Comparison of ENCODE assay signal across 12 cellular contexts in genomic region chr14:24234095-24235020, GRCh38. TPM values are rescaled to one million over a fixed set of nuclear protein-coding genes. Genes with fewer than 3 reads are reported as not detected.
A peak's percentile ranks its signal among the peaks of the same experiment; 100 is the strongest.
DNase-seq lines count a peak whose midpoint lies in the region; ATAC-seq and TF ChIP-seq lines count a peak whose summit lies in the region.
"Had no signal": no experiment of that assay in that cellular context is flagged by ENCODE, and none has a peak within 500 bp of the region (broad histone marks: within the 10 kb centered on the region; RNA-seq: fewer than 3 reads in every experiment).

No MANE protein-coding gene starts in this region.

- peak overlapping the region; percentile 6 for H3K27ac ChIP-seq in upper lobe of right lung

- no peaks in the 10 kb centered on the region for H3K9me3 ChIP-seq in upper lobe of right lung
- H3K9me3 ChIP-seq: body of pancreas had no signal

- intact Hi-C loops in upper lobe of right lung (cut with DNase I): no loop called here

- peaks cover 43% of the 10 kb centered on the region for H3K36me3 ChIP-seq in upper lobe of right lung

- no peaks in the 10 kb centered on the region for H3K27me3 Mint-ChIP-seq in activated naive CD4-positive, alpha-beta T cell treated with anti-CD3 and anti-CD28 coated beads, Interleukin-2, amount 50 U/mL, for 24 hours
- no peaks in the 10 kb centered on the region for H3K27me3 Mint-ChIP-seq in activated CD8-positive, alpha-beta T cell treated with anti-CD3 and anti-CD28 coated beads, Interleukin-2, amount 10 ng/mL, durations not matched to agents 7 days and 5 days (ENCODE audit: low read depth)
- H3K27me3 Mint-ChIP-seq in memory B cell: no peaks in the 10 kb centered on the region

- no peak for TF ChIP-seq CTCF in upper lobe of right lung (IDR thresholded peaks at IDR 0.05)

- H3K27ac Mint-ChIP-seq in activated naive CD4-positive, alpha-beta T cell treated with anti-CD3 and anti-CD28 coated beads, Interleukin-2, amount 50 U/mL, for 24 hours: peak overlapping the region; percentile 68
- H3K27ac Mint-ChIP-seq in activated CD8-positive, alpha-beta T cell treated with anti-CD3 and anti-CD28 coated beads, Interleukin-2, amount 10 ng/mL, durations not matched to agents 7 days and 5 days: peak overlapping the region; percentile 32
- peak overlapping the region; percentile 50 for H3K27ac Mint-ChIP-seq in memory B cell

- peak overlapping the region; percentile 97 for H3K4me3 Mint-ChIP-seq in activated naive CD4-positive, alpha-beta T cell treated with anti-CD3 and anti-CD28 coated beads, Interleukin-2, amount 50 U/mL, for 24 hours
- peak overlapping the region; percentile 89 for H3K4me3 Mint-ChIP-seq in activated CD8-positive, alpha-beta T cell treated with anti-CD3 and anti-CD28 coated beads, Interleukin-2, amount 10 ng/mL, durations not matched to agents 7 days and 5 days
- peak overlapping the region; percentile 9 for H3K4me3 Mint-ChIP-seq in memory B cell

- POLR2A ChIA-PET in activated CD8-positive, alpha-beta T cell treated with anti-CD3 and anti-CD28 coated beads, Interleukin-2, amount 10 ng/mL, durations not matched to agents 7 days and 5 days (lab: Charles Lee): interaction anchor here (0.8 to 2.8 kb wide), 6 partner anchors 8 to 87 kb away, joined by 3 to 23 read pairs (median 4); partner anchors contain the start of genes IRF9, LTB4R2, MDP1 and TINF2

- peaks cover 13% of the 10 kb centered on the region for H3K36me3 Mint-ChIP-seq in activated naive CD4-positive, alpha-beta T cell treated with anti-CD3 and anti-CD28 coated beads, Interleukin-2, amount 50 U/mL, for 24 hours
- H3K36me3 Mint-ChIP-seq in activated CD8-positive, alpha-beta T cell treated with anti-CD3 and anti-CD28 coated beads, Interleukin-2, amount 10 ng/mL, durations not matched to agents 7 days and 5 days (ENCODE audit: low read depth): peaks cover 57% of the 10 kb centered on the region
- peaks cover 32% of the 10 kb centered on the region for H3K36me3 Mint-ChIP-seq in memory B cell

- H3K4me1 Mint-ChIP-seq in activated naive CD4-positive, alpha-beta T cell treated with anti-CD3 and anti-CD28 coated beads, Interleukin-2, amount 50 U/mL, for 24 hours: peaks cover 70% of the 10 kb centered on the region
- H3K4me1 Mint-ChIP-seq in activated CD8-positive, alpha-beta T cell treated with anti-CD3 and anti-CD28 coated beads, Interleukin-2, amount 10 ng/mL, durations not matched to agents 7 days and 5 days (ENCODE audit: low read depth): peaks cover 55% of the 10 kb centered on the region
- H3K4me1 Mint-ChIP-seq in memory B cell: peaks cover 33% of the 10 kb centered on the region

- no peaks in the 10 kb centered on the region for H3K9me3 Mint-ChIP-seq in activated naive CD4-positive, alpha-beta T cell treated with anti-CD3 and anti-CD28 coated beads, Interleukin-2, amount 50 U/mL, for 24 hours
- H3K9me3 Mint-ChIP-seq in activated CD8-positive, alpha-beta T cell treated with anti-CD3 and anti-CD28 coated beads, Interleukin-2, amount 10 ng/mL, durations not matched to agents 7 days and 5 days (ENCODE audit: insufficient read depth): no peaks in the 10 kb centered on the region
- H3K9me3 Mint-ChIP-seq in memory B cell: no peaks in the 10 kb centered on the region

- no peak for ATAC-seq in activated CD8-positive, alpha-beta T cell treated with anti-CD3 and anti-CD28 coated beads, Interleukin-2, amount 10 ng/mL, durations not matched to agents 7 days and 5 days
- no peak for ATAC-seq in memory B cell (ENCODE audit: low read depth)
- no peak for ATAC-seq in upper lobe of right lung
- ATAC-seq: body of pancreas had no signal

- H3K27me3 ChIP-seq in upper lobe of right lung: no peaks in the 10 kb centered on the region
- H3K27me3 ChIP-seq: body of pancreas had no signal

- no peak for DNase-seq in activated naive CD4-positive, alpha-beta T cell treated with Interleukin-2 at 50 U/mL for 16 hours
- DNase-seq in activated CD8-positive, alpha-beta T cell treated with anti-CD3 and anti-CD28 coated beads, Interleukin-2, amount 10 ng/mL, durations not matched to agents 7 days and 5 days: no peak
- DNase-seq in memory B cell (ENCODE audit: low spot score in 2 of 2): no peak
- no peak for DNase-seq in upper lobe of right lung
- no peak for DNase-seq in HuH-7.5 (ENCODE audit: low spot score)
- no peak for DNase-seq in NCI-H774 (lab: John Stamatoyannopoulos, UW)
- no peak for DNase-seq in medulla oblongata (ENCODE audit: extremely low spot score)
- DNase-seq: activated CD4-positive, alpha-beta T cell treated with anti-CD3 and anti-CD28 coated beads for 1 hour; AML-193; NCI-H1930 had no signal

- H3K4me1 ChIP-seq in upper lobe of right lung: peaks cover 34% of the 10 kb centered on the region

- H3K4me3 ChIP-seq in upper lobe of right lung: no peak overlapping the region

- CTCF ChIA-PET in activated CD8-positive, alpha-beta T cell treated with anti-CD3 and anti-CD28 coated beads, Interleukin-2, amount 10 ng/mL, durations not matched to agents 7 days and 5 days (lab: Charles Lee): interaction anchor here (0.5 to 21.9 kb wide), 12 partner anchors 8 to 1120 kb away, joined by 3 to 801 read pairs (median 4); partner anchors contain the start of genes CHMP4A, CIDEB, DHRS1 and LTB4R

RNA-seq across cellular contexts. Expression of gene GMPR2, which starts 1.6 kb away (rescaled TPM):
- 10 to 100 TPM; 67.2 to 68.4 TPM for total RNA-seq in activated CD8-positive, alpha-beta T cell treated with anti-CD3 and anti-CD28 coated beads, Interleukin-2, amount 10 ng/mL, durations not matched to agents 7 days and 5 days
- 73.2 TPM for total RNA-seq in upper lobe of right lung

RNA-seq across cellular contexts. Expression of gene NEDD8, which starts 2.2 kb away (rescaled TPM):
- total RNA-seq in activated CD8-positive, alpha-beta T cell treated with anti-CD3 and anti-CD28 coated beads, Interleukin-2, amount 10 ng/mL, durations not matched to agents 7 days and 5 days: 100 to 1,000 TPM; 214 to 222 TPM
- total RNA-seq in upper lobe of right lung: 142 TPM

RNA-seq across cellular contexts. Expression of gene TINF2, which starts 8.1 kb away (rescaled TPM):
- 100 to 1,000 TPM; 128 to 131 TPM for total RNA-seq in activated CD8-positive, alpha-beta T cell treated with anti-CD3 and anti-CD28 coated beads, Interleukin-2, amount 10 ng/mL, durations not matched to agents 7 days and 5 days
- 92.3 TPM for total RNA-seq in upper lobe of right lung

RNA-seq across cellular contexts. Expression of gene MDP1, which starts 18.5 kb away (rescaled TPM):
- total RNA-seq in activated CD8-positive, alpha-beta T cell treated with anti-CD3 and anti-CD28 coated beads, Interleukin-2, amount 10 ng/mL, durations not matched to agents 7 days and 5 days: 10 to 100 TPM; 16.9 to 18.2 TPM
- total RNA-seq in upper lobe of right lung: 17.8 TPM

RNA-seq across cellular contexts. Expression of gene CHMP4A, which starts 21.1 kb away (rescaled TPM):
- total RNA-seq in activated CD8-positive, alpha-beta T cell treated with anti-CD3 and anti-CD28 coated beads, Interleukin-2, amount 10 ng/mL, durations not matched to agents 7 days and 5 days: 10 to 100 TPM; 83.2 to 93.4 TPM
- total RNA-seq in upper lobe of right lung: 48.0 TPM

Comparison
In these comparisons a context has a peak if more than half of its experiments do, and no peak if none do; other contexts are left out.
1. H3K4me3 Mint-ChIP-seq: peak in every context shown above with its lines; median percentile 97 in activated naive CD4-positive, alpha-beta T cell treated with anti-CD3 and anti-CD28 coated beads, Interleukin-2, amount 50 U/mL, for 24 hours; 89 in activated CD8-positive, alpha-beta T cell treated with anti-CD3 and anti-CD28 coated beads, Interleukin-2, amount 10 ng/mL, durations not matched to agents 7 days and 5 days; 9 in memory B cell.